ENCODE assay signal across 19 cellular contexts in the genomic region with DNA sequence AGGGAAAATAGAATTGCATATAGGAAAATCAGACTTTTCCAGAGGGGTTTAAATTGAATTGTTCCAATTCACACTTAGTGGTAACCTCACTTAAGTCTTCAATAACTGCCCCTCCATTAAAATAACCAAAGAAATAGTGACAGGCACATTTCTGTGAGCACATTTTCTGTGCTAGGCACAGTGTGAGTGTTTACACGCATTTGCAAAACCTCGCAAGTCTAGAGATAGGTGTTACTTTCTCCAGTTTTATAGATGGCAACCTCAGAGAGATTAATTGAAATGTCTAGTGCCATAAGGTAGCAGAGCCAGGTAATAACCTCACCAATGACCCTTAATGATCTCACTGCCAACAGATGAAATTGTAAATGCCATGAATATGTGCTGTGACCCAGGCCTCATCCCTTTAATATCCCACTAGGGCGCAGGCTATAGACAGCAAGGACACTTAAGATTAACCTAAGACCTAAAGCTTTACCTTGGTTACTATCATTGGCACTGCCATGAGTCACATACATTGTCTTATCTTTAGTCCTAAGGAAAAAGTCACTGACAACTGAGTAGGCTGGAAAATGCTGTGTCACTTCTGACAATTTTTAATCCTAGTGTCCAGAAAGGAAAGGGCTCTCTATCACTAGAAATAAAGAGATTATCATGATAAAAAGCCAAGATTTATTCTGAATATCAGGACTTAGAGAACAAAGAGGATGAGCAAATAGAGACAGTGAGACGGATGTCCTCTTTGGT.
DNase-seq lines count a peak whose midpoint lies in the region; ATAC-seq and TF ChIP-seq lines count a peak whose summit lies in the region.
"Had no signal": no experiment of that assay in that cellular context is flagged by ENCODE, and none has a peak within 500 bp of the region (broad histone marks: within the 10 kb centered on the region; RNA-seq: fewer than 3 reads in every experiment).

No MANE protein-coding gene starts in this region.

- no peak for TF ChIP-seq POLR2A in upper lobe of left lung (IDR thresholded peaks at IDR 0.05)

- H3K9me3 ChIP-seq in lower lobe of right lung (no peaks in the 10 kb centered on the region), upper lobe of left lung (no peaks in the 10 kb centered on the region)
- H3K9me3 ChIP-seq: uterus had no signal

- ATAC-seq in Right ventricle myocardium inferior = peak; percentile 26
- no peak for ATAC-seq in lower lobe of right lung
- ATAC-seq in upper lobe of left lung (ENCODE audit: low FRiP score in 2 of 2) = no peak
- ATAC-seq: T-helper 17 cell had no signal

- H3K27me3 ChIP-seq in lower lobe of right lung (ENCODE audit: low read depth) = no peaks in the 10 kb centered on the region
- H3K27me3 ChIP-seq in upper lobe of left lung = no peaks in the 10 kb centered on the region
- H3K27me3 ChIP-seq: uterus had no signal

- H3K36me3 ChIP-seq in lower lobe of right lung (no peaks in the 10 kb centered on the region), upper lobe of left lung (no peaks in the 10 kb centered on the region)
- H3K36me3 ChIP-seq: uterus had no signal

- intact Hi-C loops in Right ventricle myocardium inferior (cut with DNase I) (no loop called here), cardiac septum (cut with DNase I) (no loop called here), lower lobe of right lung (cut with DNase I) (no loop called here)
- intact Hi-C loops in activated CD4-positive, alpha-beta T cell treated with anti-CD3 and anti-CD28 coated beads, Interleukin-2, amount 10 ng/mL, durations not matched to agents 24 days and 14 days (cut with micrococcal nuclease) = no loop called here

- peaks cover 19% of the 10 kb centered on the region for H3K4me1 Mint-ChIP-seq in chondrocyte (ENCODE audit: low read depth)
- H3K4me1 Mint-ChIP-seq in activated CD4-positive, alpha-beta T cell treated with anti-CD3 and anti-CD28 coated beads, Interleukin-2, amount 10 ng/mL, durations not matched to agents 24 days and 14 days = no peaks in the 10 kb centered on the region
- H3K4me1 Mint-ChIP-seq: IgD-negative memory B cell, T-helper 17 cell had no signal

- TF ChIP-seq EP300 in upper lobe of left lung (IDR thresholded peaks at IDR 0.05) = no peak

- H3K4me1 ChIP-seq in lower lobe of right lung (peaks cover 8% of the 10 kb centered on the region), upper lobe of left lung (peaks cover 0 to 11% (median 8%) of the 10 kb centered on the region in 4 donors)
- H3K4me1 ChIP-seq: uterus had no signal

- peak overlapping the region; percentile 20 for H3K27ac ChIP-seq in lower lobe of right lung
- H3K27ac ChIP-seq in upper lobe of left lung = peak overlapping the region in 3 of 4 donors; percentile 59 to 77 (median 70)
- H3K27ac ChIP-seq: uterus had no signal

- peak overlapping the region; percentile 4 for H3K27ac Mint-ChIP-seq in chondrocyte (ENCODE audit: unreplicated experiment)
- H3K27ac Mint-ChIP-seq in activated CD4-positive, alpha-beta T cell treated with anti-CD3 and anti-CD28 coated beads, Interleukin-2, amount 10 ng/mL, durations not matched to agents 24 days and 14 days = no peak overlapping the region
- H3K27ac Mint-ChIP-seq: IgD-negative memory B cell, T-helper 17 cell had no signal

- DNase-seq in Right ventricle myocardium inferior (ENCODE audit: missing footprints) (no peak), cardiac septum (ENCODE audit: low spot score) (no peak), chondrocyte (ENCODE audit: low spot score) (no peak), lower lobe of right lung (no peak), upper lobe of left lung (no peak), AML-193 (lab: John Stamatoyannopoulos, UW) (no peak)
- DNase-seq in activated CD4-positive, alpha-beta T cell treated with anti-CD3 and anti-CD28 coated beads, Interleukin-2, amount 10 ng/mL, durations not matched to agents 24 days and 14 days = no peak
- DNase-seq in stimulated activated CD4-positive, alpha-beta T cell treated with anti-CD3 and anti-CD28 coated beads, Interleukin-4, amount 100 ng/mL, for 1 hour = no peak
- DNase-seq: activated CD4-positive, alpha-beta T cell treated with anti-CD3 and anti-CD28 coated beads, Interleukin-2, amount 50 U/mL, for 48 hours; activated naive CD4-positive, alpha-beta T cell; activated T-cell treated with anti-CD3 and anti-CD28 coated beads, Interleukin-2, amount 50 U/mL, for 1 hour; DMS 273 treated with DMSO at 0.1 percent for 48 hours; NCI-H1436; NCI-H2171; NCI-H526; SIG-M5; T-helper 17 cell; uterus had no signal

- WGBS in upper lobe of left lung, 2 donors = 89 to 91% methylated on average over 4 of the region's 4 CpGs

- H3K36me3 Mint-ChIP-seq in chondrocyte (ENCODE audit: low read depth) = peaks cover 19% of the 10 kb centered on the region
- no peaks in the 10 kb centered on the region for H3K36me3 Mint-ChIP-seq in activated CD4-positive, alpha-beta T cell treated with anti-CD3 and anti-CD28 coated beads, Interleukin-2, amount 10 ng/mL, durations not matched to agents 24 days and 14 days (ENCODE audit: low read depth)
- H3K36me3 Mint-ChIP-seq: IgD-negative memory B cell had no signal

- TF ChIP-seq CTCF in chondrocyte (IDR thresholded peaks at IDR 0.05) = no peak
- no peak for TF ChIP-seq CTCF in lower lobe of right lung (IDR thresholded peaks at IDR 0.05)
- TF ChIP-seq CTCF in upper lobe of left lung (IDR thresholded peaks at IDR 0.05) = no peak

- no peak overlapping the region for H3K4me3 Mint-ChIP-seq in chondrocyte (ENCODE audit: unreplicated experiment)
- no peak overlapping the region for H3K4me3 Mint-ChIP-seq in activated CD4-positive, alpha-beta T cell treated with anti-CD3 and anti-CD28 coated beads, Interleukin-2, amount 10 ng/mL, durations not matched to agents 24 days and 14 days
- H3K4me3 Mint-ChIP-seq: IgD-negative memory B cell, T-helper 17 cell had no signal

- no peaks in the 10 kb centered on the region for H3K9me3 Mint-ChIP-seq in chondrocyte (ENCODE audit: low read depth)
- H3K9me3 Mint-ChIP-seq in activated CD4-positive, alpha-beta T cell treated with anti-CD3 and anti-CD28 coated beads, Interleukin-2, amount 10 ng/mL, durations not matched to agents 24 days and 14 days = no peaks in the 10 kb centered on the region

- no peaks in the 10 kb centered on the region for H3K27me3 Mint-ChIP-seq in chondrocyte (ENCODE audit: low read depth)
- no peaks in the 10 kb centered on the region for H3K27me3 Mint-ChIP-seq in activated CD4-positive, alpha-beta T cell treated with anti-CD3 and anti-CD28 coated beads, Interleukin-2, amount 10 ng/mL, durations not matched to agents 24 days and 14 days
- H3K27me3 Mint-ChIP-seq: IgD-negative memory B cell, T-helper 17 cell had no signal

- H3K4me3 ChIP-seq in lower lobe of right lung = no peak overlapping the region
- H3K4me3 ChIP-seq in upper lobe of left lung = no peak overlapping the region
- H3K4me3 ChIP-seq: uterus had no signal
